Comparison of ENCODE assay signal across 8 cellular contexts in the genomic region with DNA sequence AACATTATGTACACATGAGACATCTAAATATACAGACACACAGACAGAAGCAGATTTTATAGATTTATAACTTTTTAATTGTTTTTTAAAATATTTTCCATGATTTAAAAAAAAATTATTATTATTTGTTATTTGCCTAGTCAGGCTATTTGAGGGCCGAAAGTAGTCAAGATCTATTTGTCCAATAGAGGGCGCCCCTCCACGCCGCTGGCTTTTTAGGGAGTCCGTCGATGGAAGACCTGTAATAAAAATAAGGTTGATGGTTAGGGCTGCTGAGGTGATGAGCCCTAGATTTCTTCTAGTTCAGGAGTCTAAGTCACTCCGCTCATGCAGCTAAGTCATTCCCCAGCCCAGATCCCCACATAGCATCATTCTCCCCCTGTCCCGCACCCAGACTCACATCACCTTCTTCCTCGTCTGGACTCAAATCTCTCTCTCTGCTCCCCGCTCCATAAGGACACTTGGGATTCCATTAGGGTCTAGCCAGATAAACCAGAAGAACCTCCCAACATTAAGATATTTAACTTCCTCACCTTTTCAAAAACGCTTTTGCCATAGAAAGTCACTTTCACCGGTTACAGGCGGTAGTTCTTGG. TPM values are rescaled to one million over a fixed set of nuclear protein-coding genes. Genes with fewer than 3 reads are reported as not detected.
DNase-seq lines count a peak whose midpoint lies in the region; ATAC-seq, FAIRE-seq and TF ChIP-seq lines count a peak whose summit lies in the region.

No MANE protein-coding gene starts in this region.

- no peaks in the 10 kb centered on the region for H3K36me3 Mint-ChIP-seq in activated naive CD4-positive, alpha-beta T cell treated with anti-CD3 and anti-CD28 coated beads, Interleukin-2, amount 10 ng/mL, durations not matched to agents 7 days and 5 days

- no peak overlapping the region for H3K4me2 ChIP-seq in A549

- peaks cover 5% of the 10 kb centered on the region for H3K27me3 Mint-ChIP-seq in activated naive CD4-positive, alpha-beta T cell treated with anti-CD3 and anti-CD28 coated beads, Interleukin-2, amount 10 ng/mL, durations not matched to agents 7 days and 5 days

- in situ Hi-C loops in GM13977 (cut with MboI; ENCODE audit: low pct_unique_long_range_greater_than_20kb, low sequenced_read_pairs, unreplicated experiment), result no loop called here

- TF ChIP-seq CTCF in A549 (IDR thresholded peaks at IDR 0.05) (peak; percentile 88), GM13977 (IDR thresholded peaks at IDR 0.05; ENCODE audit: extremely low read depth, insufficient read depth, missing control alignments) (peak; percentile 77), right atrium auricular region (IDR thresholded peaks at IDR 0.05) (peak; percentile 40 to 67)

- FAIRE-seq in A549 (lab: Jason Lieb, UNC) (no peak), RCC 7860 (lab: Jason Lieb, UNC) (no peak), GM12891 (lab: Jason Lieb, UNC) (no peak)

- DNase-seq in A549 (ENCODE audit: low read depth in 1 of 2, low spot score in 1 of 2), result peak; percentile 69 to 73
- no peak for DNase-seq in GM13977 (ENCODE audit: low spot score)
- DNase-seq in SJCRH30, result peak; percentile 57 to 84
- peak; percentile 86 for DNase-seq in activated naive CD4-positive, alpha-beta T cell treated with anti-CD3 and anti-CD28 coated beads, Interleukin-2, amount 10 ng/mL, durations not matched to agents 7 days and 5 days
- DNase-seq in right atrium auricular region (ENCODE audit: low spot score), result peak; percentile 80
- DNase-seq in stimulated activated CD4-positive, alpha-beta T cell treated with anti-CD3 and anti-CD28 coated beads, Interleukin-2, amount 100 ng/mL, for 48 hours, result peak; percentile 73 to 78
- no peak for DNase-seq in RCC 7860 (ENCODE audit: low spot score)
- no peak for DNase-seq in GM12891 (ENCODE audit: insufficient read length, low spot score)

- H3K27ac ChIP-seq in A549, result no peak overlapping the region
- no peak overlapping the region for H3K27ac ChIP-seq in SJCRH30
- no peak overlapping the region for H3K27ac ChIP-seq in right atrium auricular region

- ATAC-seq in A549, result peak; percentile 44 to 69; a peak in 4 of 6 replicates

- H3K36me3 ChIP-seq in SJCRH30 (no peaks in the 10 kb centered on the region), right atrium auricular region (no peaks in the 10 kb centered on the region)

- TF ChIP-seq POLR2A in A549 (IDR thresholded peaks at IDR 0.05; ENCODE audit: low read length) (no peak), GM12891 (IDR thresholded peaks at IDR 0.05; ENCODE audit: low read depth, low read length) (no peak)

- H3K9me3 Mint-ChIP-seq in activated naive CD4-positive, alpha-beta T cell treated with anti-CD3 and anti-CD28 coated beads, Interleukin-2, amount 10 ng/mL, durations not matched to agents 7 days and 5 days, result peaks cover 3% of the 10 kb centered on the region

- peaks cover 58% of the 10 kb centered on the region for H3K4me1 Mint-ChIP-seq in activated naive CD4-positive, alpha-beta T cell treated with anti-CD3 and anti-CD28 coated beads, Interleukin-2, amount 10 ng/mL, durations not matched to agents 7 days and 5 days

- CTCF ChIA-PET in A549 (lab: Yijun Ruan, JAX), result interaction anchor here (0.7 to 15.7 kb wide), 15 partner anchors 10 to 165 kb away, joined by 3 to 169 read pairs (median 4); no protein-coding TSS in a partner anchor
- CTCF ChIA-PET in activated naive CD4-positive, alpha-beta T cell treated with anti-CD3 and anti-CD28 coated beads, Interleukin-2, amount 10 ng/mL, durations not matched to agents 7 days and 5 days (lab: Charles Lee), result interaction anchor here (0.6 to 15.3 kb wide), 11 partner anchors 9 to 93 kb away, joined by 3 to 376 read pairs (median 4); no protein-coding TSS in a partner anchor

- H3K4me1 ChIP-seq in A549 (no peaks in the 10 kb centered on the region), SJCRH30 (no peaks in the 10 kb centered on the region), right atrium auricular region (peaks cover 0 to 12% of the 10 kb centered on the region in 2 donors)

- 41% methylated on average over 13 of the region's 13 CpGs for WGBS in A549 (ENCODE audit: missing lambda C conversion rate)

- H3K27me3 ChIP-seq in SJCRH30 (peaks cover 9% of the 10 kb centered on the region), right atrium auricular region (no peaks in the 10 kb centered on the region)

- TF ChIP-seq RAD21 in A549 (conservative IDR thresholded peaks at IDR 0.05 in 1 of 2, IDR thresholded peaks at IDR 0.05 in 1 of 2), result peak; percentile 33 to 54; a peak in 4 of 5 replicates

- H3K4me3 ChIP-seq in A549 (no peak overlapping the region), SJCRH30 (no peak overlapping the region), right atrium auricular region (no peak overlapping the region)

- peak overlapping the region; percentile 78 for H3K27ac Mint-ChIP-seq in activated naive CD4-positive, alpha-beta T cell treated with anti-CD3 and anti-CD28 coated beads, Interleukin-2, amount 10 ng/mL, durations not matched to agents 7 days and 5 days

- H3K4me3 Mint-ChIP-seq in activated naive CD4-positive, alpha-beta T cell treated with anti-CD3 and anti-CD28 coated beads, Interleukin-2, amount 10 ng/mL, durations not matched to agents 7 days and 5 days, result peak overlapping the region; percentile 33

- no peak for TF ChIP-seq EP300 in A549 (IDR thresholded peaks at IDR 0.05)

- H3K9me3 ChIP-seq in A549 (peaks cover 6% of the 10 kb centered on the region; the same call in 1 of the 3 replicates), SJCRH30 (replicated peaks) (no peaks in the 10 kb centered on the region), right atrium auricular region (peaks cover 0 to 4% of the 10 kb centered on the region in 2 donors)

- POLR2A ChIA-PET in A549 (lab: Yijun Ruan, JAX), result no interaction called here

TF ChIP-seq in A549, 52 proteins besides CTCF, POLR2A, EP300 and RAD21:
- TF ChIP-seq SMC3 (IDR thresholded peaks at IDR 0.05) (peak; percentile 46; the same call in 2 of the 3 replicates), MAFK (IDR thresholded peaks at IDR 0.05; ENCODE audit: partially characterized antibody) (peak; percentile 93), BHLHE40 (IDR thresholded peaks at IDR 0.05; ENCODE audit: low read depth, low read length) (no peak)
- TF ChIP-seq, protein P1, sequence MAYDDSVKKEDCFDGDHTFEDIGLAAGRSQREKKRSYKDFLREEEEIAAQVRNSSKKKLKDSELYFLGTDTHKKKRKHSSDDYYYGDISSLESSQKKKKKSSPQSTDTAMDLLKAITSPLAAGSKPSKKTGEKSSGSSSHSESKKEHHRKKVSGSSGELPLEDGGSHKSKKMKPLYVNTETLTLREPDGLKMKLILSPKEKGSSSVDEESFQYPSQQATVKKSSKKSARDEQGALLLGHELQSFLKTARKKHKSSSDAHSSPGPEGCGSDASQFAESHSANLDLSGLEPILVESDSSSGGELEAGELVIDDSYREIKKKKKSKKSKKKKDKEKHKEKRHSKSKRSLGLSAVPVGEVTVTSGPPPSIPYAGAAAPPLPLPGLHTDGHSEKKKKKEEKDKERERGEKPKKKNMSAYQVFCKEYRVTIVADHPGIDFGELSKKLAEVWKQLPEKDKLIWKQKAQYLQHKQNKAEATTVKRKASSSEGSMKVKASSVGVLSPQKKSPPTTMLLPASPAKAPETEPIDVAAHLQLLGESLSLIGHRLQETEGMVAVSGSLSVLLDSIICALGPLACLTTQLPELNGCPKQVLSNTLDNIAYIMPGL (CRISPR knock-in tag; IDR thresholded peaks at IDR 0.05; ENCODE audit: borderline replicate concordance), result no peak
TF ChIP-seq in A549: peak in this region for 2.

TF ChIP-seq in GM12891, 5 proteins besides CTCF, POLR2A, EP300 and RAD21:
- TF ChIP-seq SPI1 (IDR thresholded peaks at IDR 0.05; ENCODE audit: low read depth, low read length) (no peak), PAX5 (IDR thresholded peaks at IDR 0.05; ENCODE audit: insufficient read depth, low read length, severe bottlenecking) (no peak), POLR2AphosphoS5 (IDR thresholded peaks at IDR 0.05; ENCODE audit: low read depth, low read length) (no peak), POU2F2 (IDR thresholded peaks at IDR 0.05; ENCODE audit: low read depth, low read length) (no peak), TAF1 (IDR thresholded peaks at IDR 0.05; ENCODE audit: low read depth, low read length) (no peak)

RNA-seq across cellular contexts. Expression of a gene that starts 33.9 kb away (rescaled TPM):
- not detected in 2 replicates for polyA plus RNA-seq in A549 (2011; rRNA removed)
- polyA plus RNA-seq in A549 (2012; cell fraction: cytosol; rRNA removed), result not detected in 2 replicates
- polyA plus RNA-seq in A549 (2012; cell fraction: nucleus; rRNA removed), result not detected in 2 replicates
- polyA plus RNA-seq in A549 (2017; fragmentation: RNase III; extraction: RNeasy Plus Mini Kit Qiagen cat#74134 plus additional on column Dnase treatment), result not detected in 3 replicates
- polyA minus RNA-seq in A549 (2011; rRNA and poly(A)+ RNA removed), result not detected in 2 replicates
- total RNA-seq in SJCRH30 (2014; rRNA removed; shearing (Covaris generic)), result 5.5 and 5.6 TPM in 2 replicates
- total RNA-seq in right atrium auricular region, result 1 to 10 TPM in 1 of 2 donors, not detected in 1; 1.3 TPM
- polyA plus RNA-seq in GM12891 (2012; ENCODE audit: low read depth, missing spikeins), result 19.3 TPM

Comparison
In these comparisons a context has a peak if more than half of its experiments do, and no peak if none do; other contexts are left out.
1. DNase-seq: peak in A549 (2 of 2), SJCRH30 (2 of 2), activated naive CD4-positive, alpha-beta T cell treated with anti-CD3 and anti-CD28 coated beads, Interleukin-2, amount 10 ng/mL, durations not matched to agents 7 days and 5 days (single experiment), right atrium auricular region (single experiment) and stimulated activated CD4-positive, alpha-beta T cell treated with anti-CD3 and anti-CD28 coated beads, Interleukin-2, amount 100 ng/mL, for 48 hours (2 of 2); none in GM13977 (single experiment), RCC 7860 (single experiment) and GM12891 (single experiment).
2. Peak in every context shown above with its lines, with median percentiles within 50 percentile points of each other: CTCF ChIP-seq.